ENCODE assay signal across 23 cellular contexts in the genomic region with DNA sequence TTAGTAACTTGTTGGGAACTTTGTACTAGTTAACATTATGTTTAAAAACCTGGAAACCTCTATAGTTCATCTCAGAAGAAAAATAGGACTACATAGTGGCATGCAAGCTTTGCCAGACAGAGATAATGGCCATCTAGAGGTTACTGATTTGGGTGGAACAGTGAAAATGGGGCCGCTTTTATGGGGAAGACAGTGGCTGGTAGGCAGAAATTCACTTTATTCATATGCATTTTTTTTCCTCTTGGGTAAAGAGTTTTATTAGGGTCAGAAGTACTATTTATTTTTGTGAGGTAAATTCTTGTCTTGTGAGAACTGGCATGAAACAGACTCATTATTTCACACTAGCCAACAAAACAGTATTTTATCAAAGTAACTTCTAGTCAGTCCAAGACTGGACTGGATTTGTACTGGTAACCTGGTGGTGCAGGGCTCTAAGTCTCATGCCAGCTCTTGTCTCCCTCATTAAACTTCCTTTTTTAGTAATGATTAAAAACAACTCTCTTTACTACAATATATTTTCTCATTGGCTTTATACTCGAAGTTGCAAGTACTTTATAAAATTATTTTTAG.
A peak's percentile ranks its signal among the peaks of the same experiment; 100 is the strongest.
DNase-seq lines count a peak whose midpoint lies in the region; ATAC-seq, FAIRE-seq and TF ChIP-seq lines count a peak whose summit lies in the region.
"Had no signal": no experiment of that assay in that cellular context is flagged by ENCODE, and none has a peak within 500 bp of the region (broad histone marks: within the 10 kb centered on the region; RNA-seq: fewer than 3 reads in every experiment).

No MANE protein-coding gene starts in this region.

- TF ChIP-seq CTCF in A549 (IDR thresholded peaks at IDR 0.05) (no peak), liver (IDR thresholded peaks at IDR 0.05; ENCODE audit: low read depth, low read length, missing input control) (no peak), smooth muscle cell (IDR thresholded peaks at IDR 0.05; ENCODE audit: borderline replicate concordance, insufficient read depth, poor library complexity, severe bottlenecking) (no peak), gastroesophageal sphincter (IDR thresholded peaks at IDR 0.05) (no peak)

- no peak overlapping the region for H3K9ac ChIP-seq in SK-N-MC (ENCODE audit: insufficient read length)
- peak overlapping the region in 1 of 2 donors; percentile 43 for H3K9ac ChIP-seq in liver (ENCODE audit: low read depth in 1 of 2, low read length in 2 of 2)
- no peak overlapping the region for H3K9ac ChIP-seq in smooth muscle cell (ENCODE audit: low read depth)
- H3K9ac ChIP-seq: BLaER1 had no signal

- no peak for TF ChIP-seq RAD21 in A549 (conservative IDR thresholded peaks at IDR 0.05 in 1 of 2, IDR thresholded peaks at IDR 0.05 in 1 of 2)
- no peak for TF ChIP-seq RAD21 in liver (IDR thresholded peaks at IDR 0.05)

- no peaks in the 10 kb centered on the region for H4K20me1 ChIP-seq in smooth muscle cell (ENCODE audit: low read depth)
- H4K20me1 ChIP-seq: BLaER1 had no signal

- TF ChIP-seq EP300 in A549 (IDR thresholded peaks at IDR 0.05) (no peak), gastroesophageal sphincter (IDR thresholded peaks at IDR 0.05) (no peak)

- POLR2A ChIA-PET in A549 (lab: Yijun Ruan, JAX): interaction anchor here (0.5 to 1.6 kb wide), 3 partner anchors 22 to 628 kb away, joined by 3 to 4 read pairs (median 3); a partner anchor contains a TSS

- CTCF ChIA-PET in A549 (lab: Yijun Ruan, JAX): interaction anchor here (1.2 kb wide), 1 partner anchor 14 kb away, joined by 4 read pairs; no protein-coding TSS in a partner anchor

- peak; percentile 61 to 62; a peak in 3 of 6 replicates for ATAC-seq in A549
- no peak for ATAC-seq in gastroesophageal sphincter
- ATAC-seq: activated CD8-positive, alpha-beta T cell treated with anti-CD3 and anti-CD28 coated beads, Interleukin-2, amount 10 ng/mL, durations not matched to agents 7 days and 5 days; foreskin keratinocyte; right cardiac atrium; WTC11 had no signal

- H3K4me3 ChIP-seq in A549 (no peak overlapping the region), SK-N-MC (no peak overlapping the region), liver (ENCODE audit: low read depth in 1 of 3, low read length in 3 of 3) (no peak overlapping the region), smooth muscle cell (no peak overlapping the region), gastroesophageal sphincter (no peak overlapping the region)
- H3K4me3 ChIP-seq: BLaER1, SJCRH30 had no signal

- H3K36me3 ChIP-seq in SK-N-MC (ENCODE audit: insufficient read depth, low read length) (no peaks in the 10 kb centered on the region), liver (ENCODE audit: control insufficient read depth in 4 of 4, insufficient read depth in 3 of 4, low read depth in 1 of 4, low read length in 3 of 4) (no peaks in the 10 kb centered on the region), smooth muscle cell (ENCODE audit: low read depth) (no peaks in the 10 kb centered on the region), gastroesophageal sphincter (no peaks in the 10 kb centered on the region)
- H3K36me3 ChIP-seq: BLaER1, SJCRH30 had no signal

- H3K27me3 ChIP-seq in liver (ENCODE audit: control insufficient read depth in 4 of 4, insufficient read depth in 4 of 4, low read length in 3 of 4) (no peaks in the 10 kb centered on the region), smooth muscle cell (ENCODE audit: low read depth) (no peaks in the 10 kb centered on the region), gastroesophageal sphincter (no peaks in the 10 kb centered on the region)
- H3K27me3 ChIP-seq: BLaER1, foreskin keratinocyte, SJCRH30 had no signal

- H2AFZ ChIP-seq in smooth muscle cell (ENCODE audit: low read depth): no peak overlapping the region

- no peaks in the 10 kb centered on the region for H3K79me2 ChIP-seq in smooth muscle cell (ENCODE audit: low read depth)

- H3K4me1 ChIP-seq in A549 (peaks cover 70% of the 10 kb centered on the region), liver (ENCODE audit: control insufficient read depth in 4 of 4, insufficient read depth in 4 of 4, low read length in 3 of 4) (peaks cover 6 to 37% (median 20%) of the 10 kb centered on the region in 4 donors), smooth muscle cell (ENCODE audit: low read depth) (no peaks in the 10 kb centered on the region), gastroesophageal sphincter (peaks cover 0 to 66% (median 8%) of the 10 kb centered on the region in 3 donors)
- H3K4me1 ChIP-seq: BLaER1 had no signal

- peak in 1 of 2 experiments; percentile 61 for DNase-seq in A549 (ENCODE audit: low read depth in 1 of 2, low spot score in 1 of 2)
- no peak for DNase-seq in SK-N-MC (ENCODE audit: low read depth, low spot score)
- DNase-seq in smooth muscle cell (lab: John Stamatoyannopoulos, UW; ENCODE audit: unreplicated experiment): no peak
- DNase-seq in NCI-H510A (lab: John Stamatoyannopoulos, UW): no peak
- DNase-seq in activated naive CD4-positive, alpha-beta T cell treated with Interleukin-2 at 50 U/mL for 16 hours: no peak
- no peak for DNase-seq in NCI-H1105 (lab: John Stamatoyannopoulos, UW)
- DNase-seq: activated CD8-positive, alpha-beta T cell treated with anti-CD3 and anti-CD28 coated beads, Interleukin-2, amount 10 ng/mL, durations not matched to agents 7 days and 5 days; activated T-cell treated with anti-CD3 and anti-CD28 coated beads, Interleukin-2, amount 50 U/mL, for 24 hours; cortex of kidney; foreskin keratinocyte; GDM1; GOT3; midbrain; NCI-H1436; NCI-H2171; NCI-H748 treated with DMSO at 0.1 percent for 48 hours; OCI-M1; right cardiac atrium; SJCRH30 had no signal

- 36% methylated on average over 2 of the region's 2 CpGs for WGBS in A549 (ENCODE audit: missing lambda C conversion rate)
- 82% methylated on average over 2 of the region's 2 CpGs for WGBS in liver
- 90% methylated on average over 2 of the region's 2 CpGs for WGBS in smooth muscle cell (ENCODE audit: low lambda C conversion rate)
- 53 to 65% methylated on average over 2 of the region's 2 CpGs for WGBS in gastroesophageal sphincter (ENCODE audit: low coverage in 1 of 2), 2 donors

- H3K9me3 ChIP-seq in A549 (no peaks in the 10 kb centered on the region), SK-N-MC (ENCODE audit: low read depth, low read length) (no peaks in the 10 kb centered on the region), liver (ENCODE audit: control insufficient read depth in 4 of 4, low read length in 3 of 4) (no peaks in the 10 kb centered on the region), smooth muscle cell (replicated peaks; ENCODE audit: low read depth) (no peaks in the 10 kb centered on the region), gastroesophageal sphincter (no peaks in the 10 kb centered on the region)
- H3K9me3 ChIP-seq: BLaER1, SJCRH30 had no signal

- TF ChIP-seq POLR2A in A549 (IDR thresholded peaks at IDR 0.05; ENCODE audit: low read length) (no peak), gastroesophageal sphincter (IDR thresholded peaks at IDR 0.05) (no peak)

- peak overlapping the region; percentile 47 for H3K4me2 ChIP-seq in A549
- H3K4me2 ChIP-seq in smooth muscle cell: no peak overlapping the region
- H3K4me2 ChIP-seq: BLaER1 had no signal

- H3K27ac ChIP-seq in A549 (peak overlapping the region; percentile 83 to 88), SK-N-MC (peak overlapping the region; percentile 33; the same call in 1 of the 2 replicates), liver (ENCODE audit: low read depth in 1 of 2, low read length in 2 of 2) (peak overlapping the region; percentile 92 to 94), smooth muscle cell (ENCODE audit: low read depth) (peak overlapping the region; percentile 4), gastroesophageal sphincter (peak overlapping the region in 2 of 4 donors; percentile 63 to 65)
- H3K27ac ChIP-seq: BLaER1, foreskin keratinocyte, SJCRH30 had no signal

- H3F3A ChIP-seq in smooth muscle cell (ENCODE audit: low read depth): peaks cover 7% of the 10 kb centered on the region

- FAIRE-seq in A549 (lab: Jason Lieb, UNC): no peak

TF ChIP-seq in A549, 52 proteins besides CTCF, POLR2A, EP300 and RAD21:
- TF ChIP-seq ZFP36 (IDR thresholded peaks at IDR 0.05; ENCODE audit: borderline replicate concordance, partially characterized antibody) (no peak), TFCP2L1 (CRISPR knock-in tag; IDR thresholded peaks at IDR 0.05) (0 out of 2 replicates have a peak, but pooled peaks have one; percentile 51)
TF ChIP-seq in A549: peak in this region for 1.

TF ChIP-seq in liver, 16 proteins besides CTCF, POLR2A, EP300 and RAD21 (continues in another document):
- TF ChIP-seq, protein P1, sequence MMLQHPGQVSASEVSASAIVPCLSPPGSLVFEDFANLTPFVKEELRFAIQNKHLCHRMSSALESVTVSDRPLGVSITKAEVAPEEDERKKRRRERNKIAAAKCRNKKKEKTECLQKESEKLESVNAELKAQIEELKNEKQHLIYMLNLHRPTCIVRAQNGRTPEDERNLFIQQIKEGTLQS (IDR thresholded peaks at IDR 0.05): no peak
- TF ChIP-seq NR2F2 (IDR thresholded peaks at IDR 0.05): no peak
- no peak for TF ChIP-seq TAF1 (conservative IDR thresholded peaks at IDR 0.05)
- TF ChIP-seq HNF4G (IDR thresholded peaks at IDR 0.05): no peak
- no peak for TF ChIP-seq GABPA (IDR thresholded peaks at IDR 0.05 in 1 of 2, conservative IDR thresholded peaks at IDR 0.05 in 1 of 2)
- TF ChIP-seq, protein P2, sequence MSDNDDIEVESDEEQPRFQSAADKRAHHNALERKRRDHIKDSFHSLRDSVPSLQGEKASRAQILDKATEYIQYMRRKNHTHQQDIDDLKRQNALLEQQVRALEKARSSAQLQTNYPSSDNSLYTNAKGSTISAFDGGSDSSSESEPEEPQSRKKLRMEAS (IDR thresholded peaks at IDR 0.05): no peak
